In the genomic region with DNA sequence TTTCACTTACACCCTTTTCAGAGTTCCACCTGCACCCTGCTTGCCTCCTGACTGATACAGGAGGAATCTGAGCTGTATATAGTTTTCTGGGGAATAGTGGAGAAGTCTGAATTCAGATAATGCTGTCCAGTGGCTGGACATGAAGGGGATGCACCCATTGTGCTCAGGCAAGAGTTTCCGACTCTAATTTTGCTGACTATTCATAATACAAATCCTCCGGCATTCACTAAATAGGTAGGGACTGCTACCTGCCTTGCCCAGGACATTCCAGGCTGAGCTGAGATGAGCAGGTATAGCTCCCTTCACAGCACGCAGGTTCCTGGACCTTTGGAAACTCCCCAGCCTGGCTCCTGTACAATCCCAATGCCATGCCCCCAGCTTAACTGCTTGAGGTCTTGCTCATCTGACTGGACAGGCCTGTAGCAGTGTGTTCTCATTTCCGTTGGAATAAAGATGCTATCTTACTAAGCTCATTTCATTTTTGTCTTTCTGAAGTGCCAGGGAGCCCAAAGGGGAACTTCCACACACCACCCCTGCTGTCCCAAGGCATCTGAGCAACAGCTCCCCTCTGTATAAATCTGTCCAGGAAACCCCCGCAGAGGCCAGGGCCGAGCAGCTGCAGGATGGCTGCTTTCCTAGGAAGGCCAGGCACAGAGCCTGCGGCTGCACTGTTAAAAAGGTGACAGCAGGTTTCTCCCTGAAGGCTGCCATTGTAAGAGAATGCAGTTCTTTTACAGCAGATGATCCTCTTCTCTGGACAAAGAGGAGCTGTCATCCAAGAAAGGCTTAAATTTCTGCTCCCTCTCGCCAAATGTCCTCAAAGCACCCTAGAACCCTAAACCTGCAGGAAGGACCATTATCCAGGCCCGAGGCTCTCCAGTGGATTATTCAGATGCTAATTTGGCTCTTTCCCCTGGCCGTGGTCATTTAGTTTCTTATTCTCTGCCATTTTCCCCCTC, we compare ENCODE assay signal across 9 cellular contexts. TPM values are rescaled to one million over a fixed set of nuclear protein-coding genes. Genes with fewer than 3 reads are reported as not detected.
DNase-seq lines count a peak whose midpoint lies in the region; ATAC-seq and TF ChIP-seq lines count a peak whose summit lies in the region.
"Had no signal": no experiment of that assay in that cellular context is flagged by ENCODE, and none has a peak within 500 bp of the region (broad histone marks: within the 10 kb centered on the region; RNA-seq: fewer than 3 reads in every experiment).

No MANE protein-coding gene starts in this region.

- ATAC-seq in GM19025 (IDR thresholded peaks at IDR 0.05; ENCODE audit: low read depth, unreplicated experiment): peak; percentile 75
- peak; percentile 72 for ATAC-seq in HG02798 (IDR thresholded peaks at IDR 0.05; ENCODE audit: poor library complexity, unreplicated experiment)
- ATAC-seq in SK-N-SH treated with all-trans-retinoic acid at 6 μM for 48 hours: peak; percentile 72
- no peak for ATAC-seq in GM21526 (IDR thresholded peaks at IDR 0.05; ENCODE audit: low FRiP score, unreplicated experiment)
- ATAC-seq: left lobe of liver had no signal

- H3K4me1 Mint-ChIP-seq in neural crest cell: peaks cover 26% of the 10 kb centered on the region

- no peaks in the 10 kb centered on the region for H3K9me3 Mint-ChIP-seq in neural crest cell

- H3K27ac Mint-ChIP-seq in neural crest cell (ENCODE audit: unreplicated experiment): peak overlapping the region; percentile 94

- no peak overlapping the region for H3K4me3 Mint-ChIP-seq in neural crest cell

- H3K27me3 Mint-ChIP-seq in neural crest cell (ENCODE audit: low read depth): no peaks in the 10 kb centered on the region

- no peak for DNase-seq in neural crest cell (ENCODE audit: low read depth, low spot score)
- no peak for DNase-seq in activated CD8-positive, alpha-beta memory T cell treated with anti-CD3 and anti-CD28 coated beads, Interleukin-2, amount 50 U/mL, for 4 hours
- DNase-seq in NCI-H345 (lab: John Stamatoyannopoulos, UW): no peak
- DNase-seq in T1000 (lab: John Stamatoyannopoulos, UW): no peak

- TF ChIP-seq CTCF in neural crest cell (conservative IDR thresholded peaks at IDR 0.05): no peak

- H3K36me3 Mint-ChIP-seq in neural crest cell (ENCODE audit: low read depth): no peaks in the 10 kb centered on the region

TF ChIP-seq in SK-N-SH treated with all-trans-retinoic acid at 6 μM for 48 hours, 23 proteins besides CTCF, POLR2A, EP300 and RAD21:
- TF ChIP-seq ZC3H10 (CRISPR knock-in tag; IDR thresholded peaks at IDR 0.05) (no peak), GLIS3 (CRISPR knock-in tag; IDR thresholded peaks at IDR 0.05) (no peak), POU6F1 (CRISPR knock-in tag; IDR thresholded peaks at IDR 0.05; ENCODE audit: borderline replicate concordance, low read depth) (no peak), CSRNP3 (CRISPR knock-in tag; IDR thresholded peaks at IDR 0.05) (no peak), BACH2 (CRISPR knock-in tag; IDR thresholded peaks at IDR 0.05; ENCODE audit: borderline replicate concordance) (no peak), ZNF70 (CRISPR knock-in tag; IDR thresholded peaks at IDR 0.05) (no peak), OSR1 (CRISPR knock-in tag; IDR thresholded peaks at IDR 0.05) (no peak), ZFP30 (CRISPR knock-in tag; IDR thresholded peaks at IDR 0.05) (no peak), RARB (CRISPR knock-in tag; IDR thresholded peaks at IDR 0.05) (no peak), TCF4 (CRISPR knock-in tag; IDR thresholded peaks at IDR 0.05; ENCODE audit: borderline replicate concordance) (no peak), SNAI2 (CRISPR knock-in tag; IDR thresholded peaks at IDR 0.05) (no peak), ARNTL (CRISPR knock-in tag; IDR thresholded peaks at IDR 0.05; ENCODE audit: borderline replicate concordance, low read depth) (no peak), ZFP3 (CRISPR knock-in tag; IDR thresholded peaks at IDR 0.05) (no peak)
- TF ChIP-seq, protein P1, sequence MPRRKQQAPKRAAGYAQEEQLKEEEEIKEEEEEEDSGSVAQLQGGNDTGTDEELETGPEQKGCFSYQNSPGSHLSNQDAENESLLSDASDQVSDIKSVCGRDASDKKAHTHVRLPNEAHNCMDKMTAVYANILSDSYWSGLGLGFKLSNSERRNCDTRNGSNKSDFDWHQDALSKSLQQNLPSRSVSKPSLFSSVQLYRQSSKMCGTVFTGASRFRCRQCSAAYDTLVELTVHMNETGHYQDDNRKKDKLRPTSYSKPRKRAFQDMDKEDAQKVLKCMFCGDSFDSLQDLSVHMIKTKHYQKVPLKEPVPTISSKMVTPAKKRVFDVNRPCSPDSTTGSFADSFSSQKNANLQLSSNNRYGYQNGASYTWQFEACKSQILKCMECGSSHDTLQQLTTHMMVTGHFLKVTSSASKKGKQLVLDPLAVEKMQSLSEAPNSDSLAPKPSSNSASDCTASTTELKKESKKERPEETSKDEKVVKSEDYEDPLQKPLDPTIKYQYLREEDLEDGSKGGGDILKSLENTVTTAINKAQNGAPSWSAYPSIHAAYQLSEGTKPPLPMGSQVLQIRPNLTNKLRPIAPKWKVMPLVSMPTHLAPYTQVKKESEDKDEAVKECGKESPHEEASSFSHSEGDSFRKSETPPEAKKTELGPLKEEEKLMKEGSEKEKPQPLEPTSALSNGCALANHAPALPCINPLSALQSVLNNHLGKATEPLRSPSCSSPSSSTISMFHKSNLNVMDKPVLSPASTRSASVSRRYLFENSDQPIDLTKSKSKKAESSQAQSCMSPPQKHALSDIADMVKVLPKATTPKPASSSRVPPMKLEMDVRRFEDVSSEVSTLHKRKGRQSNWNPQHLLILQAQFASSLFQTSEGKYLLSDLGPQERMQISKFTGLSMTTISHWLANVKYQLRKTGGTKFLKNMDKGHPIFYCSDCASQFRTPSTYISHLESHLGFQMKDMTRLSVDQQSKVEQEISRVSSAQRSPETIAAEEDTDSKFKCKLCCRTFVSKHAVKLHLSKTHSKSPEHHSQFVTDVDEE (CRISPR knock-in tag; IDR thresholded peaks at IDR 0.05): no peak
- TF ChIP-seq, protein P2, sequence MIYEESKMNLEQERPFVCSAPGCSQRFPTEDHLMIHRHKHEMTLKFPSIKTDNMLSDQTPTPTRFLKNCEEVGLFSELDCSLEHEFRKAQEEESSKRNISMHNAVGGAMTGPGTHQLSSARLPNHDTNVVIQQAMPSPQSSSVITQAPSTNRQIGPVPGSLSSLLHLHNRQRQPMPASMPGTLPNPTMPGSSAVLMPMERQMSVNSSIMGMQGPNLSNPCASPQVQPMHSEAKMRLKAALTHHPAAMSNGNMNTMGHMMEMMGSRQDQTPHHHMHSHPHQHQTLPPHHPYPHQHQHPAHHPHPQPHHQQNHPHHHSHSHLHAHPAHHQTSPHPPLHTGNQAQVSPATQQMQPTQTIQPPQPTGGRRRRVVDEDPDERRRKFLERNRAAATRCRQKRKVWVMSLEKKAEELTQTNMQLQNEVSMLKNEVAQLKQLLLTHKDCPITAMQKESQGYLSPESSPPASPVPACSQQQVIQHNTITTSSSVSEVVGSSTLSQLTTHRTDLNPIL (CRISPR knock-in tag; IDR thresholded peaks at IDR 0.05; ENCODE audit: low read depth): no peak
- TF ChIP-seq, protein P3, sequence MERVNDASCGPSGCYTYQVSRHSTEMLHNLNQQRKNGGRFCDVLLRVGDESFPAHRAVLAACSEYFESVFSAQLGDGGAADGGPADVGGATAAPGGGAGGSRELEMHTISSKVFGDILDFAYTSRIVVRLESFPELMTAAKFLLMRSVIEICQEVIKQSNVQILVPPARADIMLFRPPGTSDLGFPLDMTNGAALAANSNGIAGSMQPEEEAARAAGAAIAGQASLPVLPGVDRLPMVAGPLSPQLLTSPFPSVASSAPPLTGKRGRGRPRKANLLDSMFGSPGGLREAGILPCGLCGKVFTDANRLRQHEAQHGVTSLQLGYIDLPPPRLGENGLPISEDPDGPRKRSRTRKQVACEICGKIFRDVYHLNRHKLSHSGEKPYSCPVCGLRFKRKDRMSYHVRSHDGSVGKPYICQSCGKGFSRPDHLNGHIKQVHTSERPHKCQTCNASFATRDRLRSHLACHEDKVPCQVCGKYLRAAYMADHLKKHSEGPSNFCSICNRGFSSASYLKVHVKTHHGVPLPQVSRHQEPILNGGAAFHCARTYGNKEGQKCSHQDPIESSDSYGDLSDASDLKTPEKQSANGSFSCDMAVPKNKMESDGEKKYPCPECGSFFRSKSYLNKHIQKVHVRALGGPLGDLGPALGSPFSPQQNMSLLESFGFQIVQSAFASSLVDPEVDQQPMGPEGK (CRISPR knock-in tag; IDR thresholded peaks at IDR 0.05; ENCODE audit: borderline replicate concordance): no peak

RNA-seq across cellular contexts. Expression of gene VASH2, which starts 21.7 kb away (rescaled TPM):
- 8.7 and 10.3 TPM in 2 replicates for total RNA-seq in neural crest cell
